Comparison of ENCODE assay signal across 14 cellular contexts in the genomic region with DNA sequence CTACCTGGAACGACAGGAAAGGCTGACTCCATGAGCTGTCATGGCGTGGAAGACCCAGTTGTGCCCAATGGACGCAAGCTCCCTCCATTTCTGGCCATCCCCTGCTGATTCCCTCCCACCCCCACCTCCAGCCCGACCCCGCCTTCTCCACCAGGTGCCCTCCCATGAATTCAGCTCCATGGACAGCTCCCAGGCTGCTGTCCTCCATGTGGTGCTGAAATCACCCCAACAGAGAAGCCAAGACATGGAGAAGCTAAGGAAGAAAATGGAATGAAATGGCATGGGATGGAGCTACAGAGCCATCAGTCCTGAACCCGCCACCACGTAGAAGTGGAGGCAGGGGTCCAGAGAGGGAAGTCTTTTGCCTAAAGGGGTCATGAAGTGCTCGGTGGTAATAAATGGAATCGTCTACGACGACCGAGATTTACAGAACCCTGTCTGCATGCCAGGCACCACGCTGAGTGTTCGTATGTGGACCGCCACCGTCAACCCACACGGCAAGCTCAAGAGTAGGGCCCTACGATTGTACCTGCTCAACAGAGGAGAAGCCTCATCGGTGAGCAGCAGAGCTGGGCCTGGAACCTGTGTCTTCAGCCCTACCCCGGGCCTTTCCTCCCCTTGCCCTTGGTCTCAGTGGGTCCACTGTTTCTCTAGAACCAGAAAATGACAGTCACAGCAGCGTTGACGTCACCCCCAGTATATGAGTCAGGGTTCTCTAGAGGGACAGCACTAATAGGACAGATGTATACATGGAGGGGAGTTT. TPM values are rescaled to one million over a fixed set of nuclear protein-coding genes. Genes with fewer than 3 reads are reported as not detected.
A peak's percentile ranks its signal among the peaks of the same experiment; 100 is the strongest.
DNase-seq lines count a peak whose midpoint lies in the region; ATAC-seq and TF ChIP-seq lines count a peak whose summit lies in the region.
"Had no signal": no experiment of that assay in that cellular context is flagged by ENCODE, and none has a peak within 500 bp of the region (broad histone marks: within the 10 kb centered on the region; RNA-seq: fewer than 3 reads in every experiment).

No MANE protein-coding gene starts in this region.

- H3K9ac ChIP-seq in MM.1S (ENCODE audit: low read length): no peak overlapping the region

- H3K36me3 ChIP-seq in esophagus squamous epithelium (no peaks in the 10 kb centered on the region), MM.1S (replicated peaks; ENCODE audit: insufficient read depth, low read length) (no peaks in the 10 kb centered on the region)
- H3K36me3 ChIP-seq: upper lobe of right lung had no signal

- H3K9me2 ChIP-seq in MM.1S (replicated peaks; ENCODE audit: insufficient read depth, low read length): no peaks in the 10 kb centered on the region

- intact Hi-C loops in esophagus squamous epithelium (cut with DNase I): loop anchor here (5.0 kb wide), 1 partner anchor 119 kb away; no protein-coding TSS in a partner anchor

- no peak overlapping the region for H3K4me2 ChIP-seq in MM.1S (ENCODE audit: low read depth, low read length)

- peak; percentile 28 for ATAC-seq in activated T-helper 17 cell treated with anti-CD3 and anti-CD28 coated beads, Interleukin-2, amount 50 U/mL, for 72 hours (replicated peaks)
- no peak for ATAC-seq in HG03439 (IDR thresholded peaks at IDR 0.05; ENCODE audit: unreplicated experiment)

- DNase-seq in COLO668 (lab: John Stamatoyannopoulos, UW; ENCODE audit: unreplicated experiment): peak; percentile 47
- DNase-seq in iPS-NIHi7 (ENCODE audit: extremely low spot score): peak; percentile 75
- no peak for DNase-seq in esophagus squamous epithelium (lab: John Stamatoyannopoulos, UW)
- DNase-seq in MM.1S: no peak
- no peak for DNase-seq in NCI-H510A (lab: John Stamatoyannopoulos, UW)
- DNase-seq: activated CD8-positive, alpha-beta memory T cell treated with anti-CD3 and anti-CD28 coated beads for 24 hours; CD4-positive, alpha-beta T cell; NCI-H526; T-helper 1 cell; upper lobe of right lung had no signal

- H3K27me3 ChIP-seq in esophagus squamous epithelium (peaks cover 0 to 40% (median 0%) of the 10 kb centered on the region in 4 donors), MM.1S (replicated peaks; ENCODE audit: insufficient read depth, low read length) (no peaks in the 10 kb centered on the region)
- H3K27me3 ChIP-seq: upper lobe of right lung had no signal

- peaks cover 7% of the 10 kb centered on the region for H3K27me3 Mint-ChIP-seq in activated T-helper 17 cell treated with anti-CD3 and anti-CD28 coated beads, Interleukin-2, amount 50 U/mL, for 72 hours

- no peaks in the 10 kb centered on the region for H3K79me2 ChIP-seq in MM.1S (ENCODE audit: low read length)

- H3K9me3 Mint-ChIP-seq in activated T-helper 17 cell treated with anti-CD3 and anti-CD28 coated beads, Interleukin-2, amount 50 U/mL, for 72 hours: no peaks in the 10 kb centered on the region
- H3K9me3 Mint-ChIP-seq: CD4-positive, alpha-beta T cell had no signal

- peaks cover 18% of the 10 kb centered on the region for H3F3A ChIP-seq in MM.1S (ENCODE audit: insufficient read depth, low read length)

- no peaks in the 10 kb centered on the region for H3K36me3 Mint-ChIP-seq in activated T-helper 17 cell treated with anti-CD3 and anti-CD28 coated beads, Interleukin-2, amount 50 U/mL, for 72 hours (ENCODE audit: low read depth)
- H3K36me3 Mint-ChIP-seq: activated naive CD8-positive, alpha-beta T cell had no signal

- no peak for TF ChIP-seq CTCF in esophagus squamous epithelium (IDR thresholded peaks at IDR 0.05)
- no peak for TF ChIP-seq CTCF in MM.1S (IDR thresholded peaks at IDR 0.05; ENCODE audit: low read length)

- H2AFZ ChIP-seq in MM.1S (ENCODE audit: low read length): no peak overlapping the region

- no peaks in the 10 kb centered on the region for H3K4me1 Mint-ChIP-seq in activated T-helper 17 cell treated with anti-CD3 and anti-CD28 coated beads, Interleukin-2, amount 50 U/mL, for 72 hours

- 60 to 64% methylated on average over 13 to 17 of the region's 22 CpGs for WGBS in esophagus squamous epithelium, 2 donors

- peak; percentile 2; the same call in 1 of the 2 replicates for TF ChIP-seq RAD21 in Ishikawa (IDR thresholded peaks at IDR 0.05; ENCODE audit: low read depth)

- no peaks in the 10 kb centered on the region for H3K9me3 ChIP-seq in esophagus squamous epithelium
- no peaks in the 10 kb centered on the region for H3K9me3 ChIP-seq in MM.1S (replicated peaks; ENCODE audit: insufficient read depth, low read length)
- H3K9me3 ChIP-seq: upper lobe of right lung had no signal

- TF ChIP-seq POLR2A in esophagus squamous epithelium (IDR thresholded peaks at IDR 0.05): no peak

- no peak for TF ChIP-seq EP300 in Ishikawa (IDR thresholded peaks at IDR 0.05; ENCODE audit: borderline replicate concordance)

- H3K27ac ChIP-seq in esophagus squamous epithelium (no peak overlapping the region), MM.1S (ENCODE audit: low read length) (no peak overlapping the region)
- H3K27ac ChIP-seq: upper lobe of right lung had no signal

- peaks cover 0 to 15% (median 5%) of the 10 kb centered on the region in 3 donors for H3K4me1 ChIP-seq in esophagus squamous epithelium
- peaks cover 10% of the 10 kb centered on the region for H3K4me1 ChIP-seq in MM.1S (ENCODE audit: low read length)

- no peak overlapping the region for H3K4me3 Mint-ChIP-seq in activated T-helper 17 cell treated with anti-CD3 and anti-CD28 coated beads, Interleukin-2, amount 50 U/mL, for 72 hours
- H3K4me3 Mint-ChIP-seq: activated naive CD8-positive, alpha-beta T cell; CD4-positive, alpha-beta T cell had no signal

- no peak overlapping the region for H3K4me3 ChIP-seq in esophagus squamous epithelium
- H3K4me3 ChIP-seq in MM.1S (ENCODE audit: low read length): no peak overlapping the region
- H3K4me3 ChIP-seq: upper lobe of right lung had no signal

- no peak overlapping the region for H3K27ac Mint-ChIP-seq in activated T-helper 17 cell treated with anti-CD3 and anti-CD28 coated beads, Interleukin-2, amount 50 U/mL, for 72 hours
- H3K27ac Mint-ChIP-seq: activated naive CD8-positive, alpha-beta T cell; CD4-positive, alpha-beta T cell had no signal

- H4K20me1 ChIP-seq in MM.1S (ENCODE audit: insufficient read depth, low read length): no peaks in the 10 kb centered on the region

TF ChIP-seq in Ishikawa, 13 proteins besides CTCF, POLR2A, EP300 and RAD21:
- TF ChIP-seq EGR1 (IDR thresholded peaks at IDR 0.05) (no peak), TEAD4 (IDR thresholded peaks at IDR 0.05) (peak; percentile 53; the same call in 1 of the 2 replicates), YY1 (IDR thresholded peaks at IDR 0.05; ENCODE audit: low read depth) (0 out of 2 replicates have a peak, but pooled peaks have one; percentile 26), CREB1 (IDR thresholded peaks at IDR 0.05; ENCODE audit: low read depth) (no peak), TAF1 (IDR thresholded peaks at IDR 0.05; ENCODE audit: low read depth) (no peak)
- TF ChIP-seq, protein P1, sequence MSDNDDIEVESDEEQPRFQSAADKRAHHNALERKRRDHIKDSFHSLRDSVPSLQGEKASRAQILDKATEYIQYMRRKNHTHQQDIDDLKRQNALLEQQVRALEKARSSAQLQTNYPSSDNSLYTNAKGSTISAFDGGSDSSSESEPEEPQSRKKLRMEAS (IDR thresholded peaks at IDR 0.05): peak; percentile 67
- TF ChIP-seq, protein P2, sequence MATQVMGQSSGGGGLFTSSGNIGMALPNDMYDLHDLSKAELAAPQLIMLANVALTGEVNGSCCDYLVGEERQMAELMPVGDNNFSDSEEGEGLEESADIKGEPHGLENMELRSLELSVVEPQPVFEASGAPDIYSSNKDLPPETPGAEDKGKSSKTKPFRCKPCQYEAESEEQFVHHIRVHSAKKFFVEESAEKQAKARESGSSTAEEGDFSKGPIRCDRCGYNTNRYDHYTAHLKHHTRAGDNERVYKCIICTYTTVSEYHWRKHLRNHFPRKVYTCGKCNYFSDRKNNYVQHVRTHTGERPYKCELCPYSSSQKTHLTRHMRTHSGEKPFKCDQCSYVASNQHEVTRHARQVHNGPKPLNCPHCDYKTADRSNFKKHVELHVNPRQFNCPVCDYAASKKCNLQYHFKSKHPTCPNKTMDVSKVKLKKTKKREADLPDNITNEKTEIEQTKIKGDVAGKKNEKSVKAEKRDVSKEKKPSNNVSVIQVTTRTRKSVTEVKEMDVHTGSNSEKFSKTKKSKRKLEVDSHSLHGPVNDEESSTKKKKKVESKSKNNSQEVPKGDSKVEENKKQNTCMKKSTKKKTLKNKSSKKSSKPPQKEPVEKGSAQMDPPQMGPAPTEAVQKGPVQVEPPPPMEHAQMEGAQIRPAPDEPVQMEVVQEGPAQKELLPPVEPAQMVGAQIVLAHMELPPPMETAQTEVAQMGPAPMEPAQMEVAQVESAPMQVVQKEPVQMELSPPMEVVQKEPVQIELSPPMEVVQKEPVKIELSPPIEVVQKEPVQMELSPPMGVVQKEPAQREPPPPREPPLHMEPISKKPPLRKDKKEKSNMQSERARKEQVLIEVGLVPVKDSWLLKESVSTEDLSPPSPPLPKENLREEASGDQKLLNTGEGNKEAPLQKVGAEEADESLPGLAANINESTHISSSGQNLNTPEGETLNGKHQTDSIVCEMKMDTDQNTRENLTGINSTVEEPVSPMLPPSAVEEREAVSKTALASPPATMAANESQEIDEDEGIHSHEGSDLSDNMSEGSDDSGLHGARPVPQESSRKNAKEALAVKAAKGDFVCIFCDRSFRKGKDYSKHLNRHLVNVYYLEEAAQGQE (IDR thresholded peaks at IDR 0.05; ENCODE audit: low read depth): peak; percentile 100

RNA-seq across cellular contexts. Expression of a gene that starts 9.3 kb away (rescaled TPM):
- total RNA-seq in activated T-helper 17 cell treated with anti-CD3 and anti-CD28 coated beads, Interleukin-2, amount 50 U/mL, for 72 hours: 100 to 1,000 TPM; 103 TPM
- total RNA-seq in esophagus squamous epithelium: 10 to 100 TPM; 15.4 to 27.3 (median 17.5) TPM

Comparison
In these comparisons a context has a peak if more than half of its experiments do, and no peak if none do; other contexts are left out.
1. DNase-seq: peak in COLO668 (single experiment) and iPS-NIHi7 (single experiment); none in esophagus squamous epithelium (single experiment), MM.1S (single experiment) and NCI-H510A (single experiment).